ENCODE assay signal across 19 cellular contexts in the genomic region with DNA sequence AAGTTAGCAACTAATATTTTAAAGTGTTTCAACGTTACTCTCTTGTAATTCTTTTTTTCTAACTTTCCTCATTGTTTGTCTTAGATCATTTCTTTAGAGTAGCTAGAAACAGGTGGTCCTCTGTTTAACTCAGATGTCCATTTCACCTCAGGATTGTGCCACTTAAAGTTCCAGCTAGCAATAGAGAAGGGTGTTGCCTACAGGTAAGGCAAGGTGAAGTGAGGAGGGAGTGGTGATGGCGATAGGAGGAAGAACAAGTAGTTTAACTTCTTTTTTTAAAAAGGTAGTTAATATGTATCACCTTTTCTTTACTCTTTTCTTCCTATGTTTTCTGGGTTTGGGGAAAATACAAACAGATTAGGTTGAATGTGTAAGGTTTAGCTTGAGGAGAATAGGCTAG. TPM values are rescaled to one million over a fixed set of nuclear protein-coding genes. Genes with fewer than 3 reads are reported as not detected.
DNase-seq lines count a peak whose midpoint lies in the region; ATAC-seq, FAIRE-seq and TF ChIP-seq lines count a peak whose summit lies in the region.
"Had no signal": no experiment of that assay in that cellular context is flagged by ENCODE, and none has a peak within 500 bp of the region (broad histone marks: within the 10 kb centered on the region; RNA-seq: fewer than 3 reads in every experiment).

No MANE protein-coding gene starts in this region.

- H3K4me3 ChIP-seq in endodermal cell (ENCODE audit: low read length) (no peak overlapping the region), transverse colon (no peak overlapping the region)
- H3K4me3 ChIP-seq: BLaER1, MG63 had no signal

- H3K9me3 Mint-ChIP-seq in activated CD4-positive, alpha-beta T cell treated with anti-CD3 and anti-CD28 coated beads, Interleukin-2, amount 10 ng/mL, durations not matched to agents 24 days and 14 days: no peaks in the 10 kb centered on the region
- no peaks in the 10 kb centered on the region for H3K9me3 Mint-ChIP-seq in activated CD4-positive, alpha-beta T cell treated with anti-CD3 and anti-CD28 coated beads for 36 hours (ENCODE audit: low read depth)
- H3K9me3 Mint-ChIP-seq in endodermal cell (peaks cover 26% of the 10 kb centered on the region), naive B cell (no peaks in the 10 kb centered on the region)
- H3K9me3 Mint-ChIP-seq in natural killer cell treated with Interleukin-12 subunit alpha and Interleukin-12 subunit beta and Interleukin-15 and Interleukin-18, amount 100 ng/mL, for 72 hours: no peaks in the 10 kb centered on the region

- peaks cover 46% of the 10 kb centered on the region for H3K36me3 ChIP-seq in endodermal cell (ENCODE audit: control insufficient read depth, insufficient read depth, low read length)
- H3K36me3 ChIP-seq in transverse colon: peaks cover 0 to 24% (median 12%) of the 10 kb centered on the region in 4 donors

- peaks cover 4% of the 10 kb centered on the region for H3K4me1 ChIP-seq in endodermal cell (ENCODE audit: control insufficient read depth, insufficient read depth, low read length)
- peaks cover 7 to 31% (median 18%) of the 10 kb centered on the region in 4 donors for H3K4me1 ChIP-seq in transverse colon
- H3K4me1 ChIP-seq: BLaER1 had no signal

- FAIRE-seq in H54 (lab: Jason Lieb, UNC) (no peak), HTR-8/SVneo (lab: Jason Lieb, UNC) (no peak)
- FAIRE-seq: GM18507 had no signal

- no peak for ATAC-seq in activated CD4-positive, alpha-beta T cell treated with anti-CD3 and anti-CD28 coated beads for 36 hours
- no peak for ATAC-seq in naive B cell (ENCODE audit: low read depth in 2 of 2)
- ATAC-seq in natural killer cell treated with Interleukin-12 subunit alpha and Interleukin-12 subunit beta and Interleukin-15 and Interleukin-18, amount 100 ng/mL, for 72 hours: no peak

- no peak overlapping the region for H3K27ac ChIP-seq in endodermal cell (ENCODE audit: low read depth, low read length)
- H3K27ac ChIP-seq in transverse colon: peak overlapping the region; percentile 38 to 69 (median 60)
- H3K27ac ChIP-seq: BLaER1 had no signal

- CTCF ChIA-PET in activated CD4-positive, alpha-beta T cell treated with anti-CD3 and anti-CD28 coated beads for 36 hours (lab: Charles Lee): interaction anchor here (1.0 to 3.7 kb wide), 7 partner anchors 9 to 423 kb away, joined by 4 to 22 read pairs (median 8); no protein-coding TSS in a partner anchor

- TF ChIP-seq POLR2A in transverse colon (IDR thresholded peaks at IDR 0.05): no peak
- TF ChIP-seq POLR2A in H54 (IDR thresholded peaks at IDR 0.05; ENCODE audit: low read depth, low read length): no peak

- H3K27me3 ChIP-seq in endodermal cell (ENCODE audit: control insufficient read depth, insufficient read depth, low read length, poor library complexity, severe bottlenecking): no peaks in the 10 kb centered on the region
- no peaks in the 10 kb centered on the region for H3K27me3 ChIP-seq in transverse colon
- H3K27me3 ChIP-seq: BLaER1, MG63 had no signal

- intact Hi-C loops in activated CD4-positive, alpha-beta T cell treated with anti-CD3 and anti-CD28 coated beads, Interleukin-2, amount 10 ng/mL, durations not matched to agents 24 days and 14 days (cut with micrococcal nuclease): loop anchor here (1.0 to 5.0 kb wide), 2 partner anchors 401 to 420 kb away; no protein-coding TSS in a partner anchor
- intact Hi-C loops in activated CD4-positive, alpha-beta T cell treated with anti-CD3 and anti-CD28 coated beads for 36 hours (cut with DNase I, micrococcal nuclease): loop anchor here (1.0 to 10.0 kb wide), 6 partner anchors 126 to 417 kb away; a partner anchor contains a TSS
- intact Hi-C loops in transverse colon (cut with DNase I; ENCODE audit: low total_unique reads): no loop called here

- in situ Hi-C loops in transverse colon (cut with MboI; ENCODE audit: low pct_ligation_motif_present in 1 of 4, low pct_unique_long_range_greater_than_20kb in 1 of 4, low sequenced_read_pairs in 3 of 4): loop anchor here in 3 of 4 donors (10.0 to 25.0 kb wide), 3 partner anchors 398 to 425 kb away; no protein-coding TSS in a partner anchor

- H3K27ac Mint-ChIP-seq in activated CD4-positive, alpha-beta T cell treated with anti-CD3 and anti-CD28 coated beads, Interleukin-2, amount 10 ng/mL, durations not matched to agents 24 days and 14 days: peak overlapping the region; percentile 11
- no peak overlapping the region for H3K27ac Mint-ChIP-seq in activated CD4-positive, alpha-beta T cell treated with anti-CD3 and anti-CD28 coated beads for 36 hours
- H3K27ac Mint-ChIP-seq in endodermal cell: peak overlapping the region; percentile 52
- H3K27ac Mint-ChIP-seq in naive B cell: peak overlapping the region in 5 of 6 donors; percentile 5 to 53 (median 36)
- H3K27ac Mint-ChIP-seq in natural killer cell treated with Interleukin-12 subunit alpha and Interleukin-12 subunit beta and Interleukin-15 and Interleukin-18, amount 100 ng/mL, for 72 hours: no peak overlapping the region

- TF ChIP-seq EP300 in transverse colon (IDR thresholded peaks at IDR 0.05; ENCODE audit: low read depth): no peak

- 96% methylated on average over 2 of the region's 2 CpGs; no CpG with 5 or more reads in 1 of the 2 experiments for WGBS in endodermal cell (ENCODE audit: insufficient coverage in 1 of 2, insufficient read length in 1 of 2), 2 experiments
- 43 to 61% methylated on average over 2 of the region's 2 CpGs for WGBS in transverse colon (ENCODE audit: low coverage in 1 of 2), 2 donors

- H3K27me3 Mint-ChIP-seq in activated CD4-positive, alpha-beta T cell treated with anti-CD3 and anti-CD28 coated beads, Interleukin-2, amount 10 ng/mL, durations not matched to agents 24 days and 14 days: no peaks in the 10 kb centered on the region
- no peaks in the 10 kb centered on the region for H3K27me3 Mint-ChIP-seq in activated CD4-positive, alpha-beta T cell treated with anti-CD3 and anti-CD28 coated beads for 36 hours
- H3K27me3 Mint-ChIP-seq in endodermal cell (ENCODE audit: insufficient read depth) (no peaks in the 10 kb centered on the region), naive B cell (no peaks in the 10 kb centered on the region)
- no peaks in the 10 kb centered on the region for H3K27me3 Mint-ChIP-seq in natural killer cell treated with Interleukin-12 subunit alpha and Interleukin-12 subunit beta and Interleukin-15 and Interleukin-18, amount 100 ng/mL, for 72 hours

- POLR2A ChIA-PET in activated CD4-positive, alpha-beta T cell treated with anti-CD3 and anti-CD28 coated beads for 36 hours (lab: Charles Lee): no interaction called here

- H3K4me1 Mint-ChIP-seq in activated CD4-positive, alpha-beta T cell treated with anti-CD3 and anti-CD28 coated beads, Interleukin-2, amount 10 ng/mL, durations not matched to agents 24 days and 14 days: peaks cover 1% of the 10 kb centered on the region
- peaks cover 4% of the 10 kb centered on the region for H3K4me1 Mint-ChIP-seq in activated CD4-positive, alpha-beta T cell treated with anti-CD3 and anti-CD28 coated beads for 36 hours
- H3K4me1 Mint-ChIP-seq in endodermal cell (peaks cover 11% of the 10 kb centered on the region), naive B cell (peaks cover 4 to 13% (median 11%) of the 10 kb centered on the region in 3 donors)
- H3K4me1 Mint-ChIP-seq in natural killer cell treated with Interleukin-12 subunit alpha and Interleukin-12 subunit beta and Interleukin-15 and Interleukin-18, amount 100 ng/mL, for 72 hours (ENCODE audit: low read depth in 2 of 2): peaks cover 0 to under 1% of the 10 kb centered on the region in 2 donors

- TF ChIP-seq CTCF in endodermal cell (conservative IDR thresholded peaks at IDR 0.05): no peak
- no peak for TF ChIP-seq CTCF in transverse colon (IDR thresholded peaks at IDR 0.05)

- no peak for DNase-seq in activated CD4-positive, alpha-beta T cell treated with anti-CD3 and anti-CD28 coated beads, Interleukin-2, amount 10 ng/mL, durations not matched to agents 24 days and 14 days
- DNase-seq in activated CD4-positive, alpha-beta T cell treated with anti-CD3 and anti-CD28 coated beads for 36 hours: no peak
- no peak for DNase-seq in endodermal cell
- DNase-seq in naive B cell: no peak
- DNase-seq in transverse colon: no peak
- DNase-seq in H54 (ENCODE audit: insufficient read length, low spot score): no peak
- no peak for DNase-seq in HTR-8/SVneo (ENCODE audit: insufficient read length, low spot score)
- DNase-seq in natural killer cell treated with Interleukin-12 subunit alpha and Interleukin-12 subunit beta and Interleukin-15 and Interleukin-18, amount 100 ng/mL, for 72 hours (ENCODE audit: low spot score): no peak
- DNase-seq: 8988T, DMS 273 treated with DMSO at 0.1 percent for 48 hours, GOT3, MG63, NCI-H1092 treated with DMSO at 0.1 percent for 48 hours, NCI-H2081 treated with DMSO at 0.1 percent for 48 hours, NCI-H510A, NCI-H774, PC-3 had no signal

- no peak overlapping the region for H3K9ac ChIP-seq in endodermal cell (ENCODE audit: extremely low read depth, low read length, poor library complexity, severe bottlenecking)
- H3K9ac ChIP-seq: BLaER1 had no signal

- H3K4me3 Mint-ChIP-seq in activated CD4-positive, alpha-beta T cell treated with anti-CD3 and anti-CD28 coated beads, Interleukin-2, amount 10 ng/mL, durations not matched to agents 24 days and 14 days: no peak overlapping the region
- H3K4me3 Mint-ChIP-seq in activated CD4-positive, alpha-beta T cell treated with anti-CD3 and anti-CD28 coated beads for 36 hours: no peak overlapping the region
- H3K4me3 Mint-ChIP-seq in endodermal cell (no peak overlapping the region), naive B cell (no peak overlapping the region)
- H3K4me3 Mint-ChIP-seq in natural killer cell treated with Interleukin-12 subunit alpha and Interleukin-12 subunit beta and Interleukin-15 and Interleukin-18, amount 100 ng/mL, for 72 hours: no peak overlapping the region

- peaks cover 6% of the 10 kb centered on the region for H3K36me3 Mint-ChIP-seq in activated CD4-positive, alpha-beta T cell treated with anti-CD3 and anti-CD28 coated beads, Interleukin-2, amount 10 ng/mL, durations not matched to agents 24 days and 14 days (ENCODE audit: low read depth)
- peaks cover 28% of the 10 kb centered on the region for H3K36me3 Mint-ChIP-seq in activated CD4-positive, alpha-beta T cell treated with anti-CD3 and anti-CD28 coated beads for 36 hours (ENCODE audit: low read depth)
- H3K36me3 Mint-ChIP-seq in endodermal cell (ENCODE audit: low read depth): peaks cover 47% of the 10 kb centered on the region
- peaks cover 11 to 54% of the 10 kb centered on the region in 2 donors for H3K36me3 Mint-ChIP-seq in naive B cell
- peaks cover 4% of the 10 kb centered on the region for H3K36me3 Mint-ChIP-seq in natural killer cell treated with Interleukin-12 subunit alpha and Interleukin-12 subunit beta and Interleukin-15 and Interleukin-18, amount 100 ng/mL, for 72 hours

- H3K9me3 ChIP-seq in endodermal cell (ENCODE audit: control insufficient read depth, low read length) (peaks cover 35% of the 10 kb centered on the region), transverse colon (no peaks in the 10 kb centered on the region)
- H3K9me3 ChIP-seq: BLaER1, MG63 had no signal

RNA-seq across cellular contexts. Expression of a gene that starts 44.4 kb away (rescaled TPM):
- total RNA-seq in activated CD4-positive, alpha-beta T cell treated with anti-CD3 and anti-CD28 coated beads, Interleukin-2, amount 10 ng/mL, durations not matched to agents 24 days and 14 days: 29.9 and 31.1 TPM in 2 replicates
- 10 to 100 TPM; 46.1 to 67.1 TPM for total RNA-seq in activated CD4-positive, alpha-beta T cell treated with anti-CD3 and anti-CD28 coated beads for 36 hours
- total RNA-seq in endodermal cell (10 to 100 TPM; 28.1 to 33.3 TPM), transverse colon (10 to 100 TPM; 37.2 to 88.3 (median 58.1) TPM)
- polyA plus RNA-seq in endodermal cell (2013, experiment 1 of 2): 33.4 TPM
- 34.6 TPM for polyA plus RNA-seq in endodermal cell (2013, experiment 2 of 2)
- 10 to 100 TPM; 12.3 to 20.7 (median 16.9) TPM for polyA plus RNA-seq in naive B cell (ENCODE audit: low read depth in 6 of 6)
- 10 to 100 TPM; 31.0 to 35.3 TPM for total RNA-seq in natural killer cell treated with Interleukin-12 subunit alpha and Interleukin-12 subunit beta and Interleukin-15 and Interleukin-18, amount 100 ng/mL, for 72 hours

Comparison
In these comparisons a context has a peak if more than half of its experiments do, and no peak if none do; other contexts are left out.
1. H3K27ac Mint-ChIP-seq: peak in activated CD4-positive, alpha-beta T cell treated with anti-CD3 and anti-CD28 coated beads, Interleukin-2, amount 10 ng/mL, durations not matched to agents 24 days and 14 days (single experiment), endodermal cell (single experiment) and naive B cell (5 of 6); none in activated CD4-positive, alpha-beta T cell treated with anti-CD3 and anti-CD28 coated beads for 36 hours (single experiment) and natural killer cell treated with Interleukin-12 subunit alpha and Interleukin-12 subunit beta and Interleukin-15 and Interleukin-18, amount 100 ng/mL, for 72 hours (0 of 2).